Comparison of ENCODE assay signal across 1 cellular context in genomic region chr21:33976980-33977720, GRCh38.
TF ChIP-seq lines count a peak whose summit lies in the region.

No MANE protein-coding gene starts in this region.

TF ChIP-seq in K562, 482 proteins besides CTCF, POLR2A, EP300 and RAD21 (continued from another document and continues in another):
- no peak for TF ChIP-seq CTCFL (IDR thresholded peaks at IDR 0.05; ENCODE audit: borderline replicate concordance, insufficient read depth, low read depth, low read length, poor library complexity, severe bottlenecking)
- TF ChIP-seq ZNF140 (CRISPR knock-in tag; IDR thresholded peaks at IDR 0.05), result no peak
- TF ChIP-seq RBM25 (IDR thresholded peaks at IDR 0.05; ENCODE audit: low read depth, low read length, severe bottlenecking), result peak; percentile 22
- no peak for TF ChIP-seq DNMT1 (IDR thresholded peaks at IDR 0.05)
- TF ChIP-seq, protein P1, sequence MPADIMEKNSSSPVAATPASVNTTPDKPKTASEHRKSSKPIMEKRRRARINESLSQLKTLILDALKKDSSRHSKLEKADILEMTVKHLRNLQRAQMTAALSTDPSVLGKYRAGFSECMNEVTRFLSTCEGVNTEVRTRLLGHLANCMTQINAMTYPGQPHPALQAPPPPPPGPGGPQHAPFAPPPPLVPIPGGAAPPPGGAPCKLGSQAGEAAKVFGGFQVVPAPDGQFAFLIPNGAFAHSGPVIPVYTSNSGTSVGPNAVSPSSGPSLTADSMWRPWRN (IDR thresholded peaks at IDR 0.05; ENCODE audit: low read depth), result peak; percentile 6; the same call in 1 of the 2 replicates
- no peak for TF ChIP-seq ZNF324 (CRISPR knock-in tag; IDR thresholded peaks at IDR 0.05)
- no peak for TF ChIP-seq ZBTB7A (IDR thresholded peaks at IDR 0.05; ENCODE audit: borderline replicate concordance, control insufficient read depth, low read depth, low read length)
- TF ChIP-seq ZNF431 (CRISPR knock-in tag; IDR thresholded peaks at IDR 0.05), result no peak
- TF ChIP-seq GABPA (tag; conservative IDR thresholded peaks at IDR 0.05; ENCODE audit: low read depth), result no peak; the same call in 1 of the 2 replicates
- TF ChIP-seq SMARCA5 (IDR thresholded peaks at IDR 0.05), result no peak
- no peak for TF ChIP-seq RUNX1 (IDR thresholded peaks at IDR 0.05; ENCODE audit: low read depth)
- TF ChIP-seq ZNF75A (CRISPR knock-in tag; IDR thresholded peaks at IDR 0.05), result no peak
- no peak for TF ChIP-seq TAF15 (IDR thresholded peaks at IDR 0.05; ENCODE audit: low read depth, low read length)
- no peak for TF ChIP-seq ETV1 (tag; conservative IDR thresholded peaks at IDR 0.05; ENCODE audit: low read depth)
- TF ChIP-seq ZNF830 (CRISPR knock-in tag; IDR thresholded peaks at IDR 0.05), result no peak
- no peak for TF ChIP-seq PTRF (tag; IDR thresholded peaks at IDR 0.05)
- TF ChIP-seq ARID2 (IDR thresholded peaks at IDR 0.05), result no peak
- TF ChIP-seq ELF4 (CRISPR knock-in tag; IDR thresholded peaks at IDR 0.05), result no peak
- no peak; the same call in 1 of the 2 replicates for TF ChIP-seq TEAD4 (IDR thresholded peaks at IDR 0.05; ENCODE audit: low read length)
- TF ChIP-seq TEAD4 (CRISPR knock-in tag; IDR thresholded peaks at IDR 0.05; ENCODE audit: borderline replicate concordance), result no peak
- TF ChIP-seq ZNF165 (CRISPR knock-in tag; IDR thresholded peaks at IDR 0.05; ENCODE audit: borderline replicate concordance), result no peak
- TF ChIP-seq, protein P2, sequence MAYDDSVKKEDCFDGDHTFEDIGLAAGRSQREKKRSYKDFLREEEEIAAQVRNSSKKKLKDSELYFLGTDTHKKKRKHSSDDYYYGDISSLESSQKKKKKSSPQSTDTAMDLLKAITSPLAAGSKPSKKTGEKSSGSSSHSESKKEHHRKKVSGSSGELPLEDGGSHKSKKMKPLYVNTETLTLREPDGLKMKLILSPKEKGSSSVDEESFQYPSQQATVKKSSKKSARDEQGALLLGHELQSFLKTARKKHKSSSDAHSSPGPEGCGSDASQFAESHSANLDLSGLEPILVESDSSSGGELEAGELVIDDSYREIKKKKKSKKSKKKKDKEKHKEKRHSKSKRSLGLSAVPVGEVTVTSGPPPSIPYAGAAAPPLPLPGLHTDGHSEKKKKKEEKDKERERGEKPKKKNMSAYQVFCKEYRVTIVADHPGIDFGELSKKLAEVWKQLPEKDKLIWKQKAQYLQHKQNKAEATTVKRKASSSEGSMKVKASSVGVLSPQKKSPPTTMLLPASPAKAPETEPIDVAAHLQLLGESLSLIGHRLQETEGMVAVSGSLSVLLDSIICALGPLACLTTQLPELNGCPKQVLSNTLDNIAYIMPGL (CRISPR knock-in tag; IDR thresholded peaks at IDR 0.05), result no peak
- TF ChIP-seq ZNF696 (CRISPR knock-in tag; conservative IDR thresholded peaks at IDR 0.05), result no peak
- TF ChIP-seq, protein P3, sequence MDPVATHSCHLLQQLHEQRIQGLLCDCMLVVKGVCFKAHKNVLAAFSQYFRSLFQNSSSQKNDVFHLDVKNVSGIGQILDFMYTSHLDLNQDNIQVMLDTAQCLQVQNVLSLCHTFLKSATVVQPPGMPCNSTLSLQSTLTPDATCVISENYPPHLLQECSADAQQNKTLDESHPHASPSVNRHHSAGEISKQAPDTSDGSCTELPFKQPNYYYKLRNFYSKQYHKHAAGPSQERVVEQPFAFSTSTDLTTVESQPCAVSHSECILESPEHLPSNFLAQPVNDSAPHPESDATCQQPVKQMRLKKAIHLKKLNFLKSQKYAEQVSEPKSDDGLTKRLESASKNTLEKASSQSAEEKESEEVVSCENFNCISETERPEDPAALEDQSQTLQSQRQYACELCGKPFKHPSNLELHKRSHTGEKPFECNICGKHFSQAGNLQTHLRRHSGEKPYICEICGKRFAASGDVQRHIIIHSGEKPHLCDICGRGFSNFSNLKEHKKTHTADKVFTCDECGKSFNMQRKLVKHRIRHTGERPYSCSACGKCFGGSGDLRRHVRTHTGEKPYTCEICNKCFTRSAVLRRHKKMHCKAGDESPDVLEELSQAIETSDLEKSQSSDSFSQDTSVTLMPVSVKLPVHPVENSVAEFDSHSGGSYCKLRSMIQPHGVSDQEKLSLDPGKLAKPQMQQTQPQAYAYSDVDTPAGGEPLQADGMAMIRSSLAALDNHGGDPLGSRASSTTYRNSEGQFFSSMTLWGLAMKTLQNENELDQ (CRISPR knock-in tag; IDR thresholded peaks at IDR 0.05; ENCODE audit: borderline replicate concordance), result no peak
- 0 out of 2 replicates have a peak, but pooled peaks have one; percentile 10 for TF ChIP-seq ZNF589 (CRISPR knock-in tag; IDR thresholded peaks at IDR 0.05; ENCODE audit: low read depth)
- TF ChIP-seq CREB3 (tag; conservative IDR thresholded peaks at IDR 0.05; ENCODE audit: low read depth), result 0 out of 2 replicates have a peak, but pooled peaks have one; percentile 19
- TF ChIP-seq RBM15 (IDR thresholded peaks at IDR 0.05; ENCODE audit: insufficient read depth, low read length), result no peak
- TF ChIP-seq FOXP1 (CRISPR knock-in tag; IDR thresholded peaks at IDR 0.05), result no peak
- TF ChIP-seq ZNF444 (CRISPR knock-in tag; IDR thresholded peaks at IDR 0.05), result 0 out of 2 replicates have a peak, but pooled peaks have one; percentile 21
- TF ChIP-seq, protein P4, sequence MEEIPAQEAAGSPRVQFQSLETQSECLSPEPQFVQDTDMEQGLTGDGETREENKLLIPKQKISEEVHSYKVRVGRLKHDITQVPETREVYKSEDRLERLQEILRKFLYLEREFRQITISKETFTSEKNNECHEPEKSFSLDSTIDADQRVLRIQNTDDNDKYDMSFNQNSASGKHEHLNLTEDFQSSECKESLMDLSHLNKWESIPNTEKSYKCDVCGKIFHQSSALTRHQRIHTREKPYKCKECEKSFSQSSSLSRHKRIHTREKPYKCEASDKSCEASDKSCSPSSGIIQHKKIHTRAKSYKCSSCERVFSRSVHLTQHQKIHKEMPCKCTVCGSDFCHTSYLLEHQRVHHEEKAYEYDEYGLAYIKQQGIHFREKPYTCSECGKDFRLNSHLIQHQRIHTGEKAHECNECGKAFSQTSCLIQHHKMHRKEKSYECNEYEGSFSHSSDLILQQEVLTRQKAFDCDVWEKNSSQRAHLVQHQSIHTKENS (CRISPR knock-in tag; IDR thresholded peaks at IDR 0.05), result no peak
- no peak for TF ChIP-seq TFE3 (CRISPR knock-in tag; IDR thresholded peaks at IDR 0.05)
- TF ChIP-seq HMG20B (CRISPR knock-in tag; IDR thresholded peaks at IDR 0.05), result no peak
- TF ChIP-seq OTX1 (CRISPR knock-in tag; IDR thresholded peaks at IDR 0.05), result no peak
- no peak for TF ChIP-seq TFAP4 (CRISPR knock-in tag; IDR thresholded peaks at IDR 0.05; ENCODE audit: borderline replicate concordance)
- TF ChIP-seq DDX20 (tag; IDR thresholded peaks at IDR 0.05; ENCODE audit: low read depth), result no peak
- TF ChIP-seq EHMT2 (IDR thresholded peaks at IDR 0.05), result no peak
- no peak for TF ChIP-seq JUN (IDR thresholded peaks at IDR 0.05; ENCODE audit: borderline replicate concordance, low read depth, low read length)
- no peak for TF ChIP-seq JUN (CRISPR knock-in tag; IDR thresholded peaks at IDR 0.05; ENCODE audit: borderline replicate concordance)
- TF ChIP-seq ZKSCAN8 (CRISPR knock-in tag; IDR thresholded peaks at IDR 0.05), result peak; percentile 63; the same call in 1 of the 2 replicates
- no peak for TF ChIP-seq POLR2G (IDR thresholded peaks at IDR 0.05; ENCODE audit: low read depth, low read length)
- TF ChIP-seq ZFP30 (CRISPR knock-in tag; IDR thresholded peaks at IDR 0.05; ENCODE audit: borderline replicate concordance), result no peak
- TF ChIP-seq MBD1 (CRISPR knock-in tag; IDR thresholded peaks at IDR 0.05), result no peak
- no peak for TF ChIP-seq KLF10 (CRISPR knock-in tag; IDR thresholded peaks at IDR 0.05)
- no peak for TF ChIP-seq HNRNPL (IDR thresholded peaks at IDR 0.05; ENCODE audit: low read depth, low read length)
- TF ChIP-seq MCM5 (IDR thresholded peaks at IDR 0.05; ENCODE audit: low read depth), result no peak
- TF ChIP-seq ILK (tag; IDR thresholded peaks at IDR 0.05; ENCODE audit: borderline replicate concordance, low read depth), result no peak
- no peak for TF ChIP-seq GATAD2B (IDR thresholded peaks at IDR 0.05; ENCODE audit: borderline replicate concordance)
- no peak for TF ChIP-seq CREB3L1 (IDR thresholded peaks at IDR 0.05; ENCODE audit: borderline replicate concordance, low read depth)
- TF ChIP-seq RCOR1 (IDR thresholded peaks at IDR 0.05; ENCODE audit: borderline replicate concordance in 1 of 2, low read depth in 2 of 2, low read length in 2 of 2), result no peak
- TF ChIP-seq, protein P5, sequence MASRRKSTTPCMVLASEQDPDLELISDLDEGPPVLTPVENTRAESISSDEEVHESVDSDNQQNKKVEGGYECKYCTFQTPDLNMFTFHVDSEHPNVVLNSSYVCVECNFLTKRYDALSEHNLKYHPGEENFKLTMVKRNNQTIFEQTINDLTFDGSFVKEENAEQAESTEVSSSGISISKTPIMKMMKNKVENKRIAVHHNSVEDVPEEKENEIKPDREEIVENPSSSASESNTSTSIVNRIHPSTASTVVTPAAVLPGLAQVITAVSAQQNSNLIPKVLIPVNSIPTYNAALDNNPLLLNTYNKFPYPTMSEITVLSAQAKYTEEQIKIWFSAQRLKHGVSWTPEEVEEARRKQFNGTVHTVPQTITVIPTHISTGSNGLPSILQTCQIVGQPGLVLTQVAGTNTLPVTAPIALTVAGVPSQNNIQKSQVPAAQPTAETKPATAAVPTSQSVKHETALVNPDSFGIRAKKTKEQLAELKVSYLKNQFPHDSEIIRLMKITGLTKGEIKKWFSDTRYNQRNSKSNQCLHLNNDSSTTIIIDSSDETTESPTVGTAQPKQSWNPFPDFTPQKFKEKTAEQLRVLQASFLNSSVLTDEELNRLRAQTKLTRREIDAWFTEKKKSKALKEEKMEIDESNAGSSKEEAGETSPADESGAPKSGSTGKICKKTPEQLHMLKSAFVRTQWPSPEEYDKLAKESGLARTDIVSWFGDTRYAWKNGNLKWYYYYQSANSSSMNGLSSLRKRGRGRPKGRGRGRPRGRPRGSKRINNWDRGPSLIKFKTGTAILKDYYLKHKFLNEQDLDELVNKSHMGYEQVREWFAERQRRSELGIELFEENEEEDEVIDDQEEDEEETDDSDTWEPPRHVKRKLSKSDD (conservative IDR thresholded peaks at IDR 0.05; ENCODE audit: low read length), result no peak
